9 cellular contexts compared by ENCODE assay signal in the genomic region with DNA sequence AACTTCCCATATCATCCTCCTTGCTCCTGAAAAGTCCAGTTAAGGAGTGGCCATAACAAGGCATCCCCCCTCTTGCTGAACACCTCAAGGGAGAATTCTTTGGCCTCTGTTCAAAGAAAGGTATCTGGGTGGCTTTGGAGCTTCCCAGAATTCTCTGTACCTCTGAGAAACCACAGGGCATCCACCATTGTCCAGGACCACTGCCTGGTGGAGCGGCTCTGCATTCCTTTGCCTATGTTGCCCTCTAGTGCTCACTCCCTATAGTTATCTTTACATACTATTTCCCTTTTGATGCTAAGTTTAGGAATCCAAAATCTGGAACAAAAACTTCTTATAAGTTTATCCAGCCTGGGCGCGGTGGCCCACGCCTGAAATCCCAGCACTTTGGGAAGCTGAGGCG. TPM values are rescaled to one million over a fixed set of nuclear protein-coding genes. Genes with fewer than 3 reads are reported as not detected.
DNase-seq lines count a peak whose midpoint lies in the region; ATAC-seq and TF ChIP-seq lines count a peak whose summit lies in the region.
"Had no signal": no experiment of that assay in that cellular context is flagged by ENCODE, and none has a peak within 500 bp of the region (broad histone marks: within the 10 kb centered on the region; RNA-seq: fewer than 3 reads in every experiment).

No MANE protein-coding gene starts in this region.

- H3K27me3 ChIP-seq in esophagus muscularis mucosa (no peaks in the 10 kb centered on the region), neuronal stem cell (ENCODE audit: control insufficient read depth in 3 of 3, insufficient read depth in 3 of 3, low read depth in 1 of 3, low read length in 3 of 3) (no peaks in the 10 kb centered on the region)

- TF ChIP-seq POLR2A in esophagus muscularis mucosa (IDR thresholded peaks at IDR 0.05; ENCODE audit: low read depth), result no peak

- H2AK5ac ChIP-seq in neuronal stem cell (ENCODE audit: low read depth, low read length), result no peak overlapping the region

- no peaks in the 10 kb centered on the region for H3K9me3 Mint-ChIP-seq in activated CD4-positive, alpha-beta memory T cell treated with anti-CD3 and anti-CD28 coated beads for 36 hours
- no peaks in the 10 kb centered on the region for H3K9me3 Mint-ChIP-seq in activated CD4-positive, alpha-beta memory T cell treated with anti-CD3 and anti-CD28 coated beads, Interleukin-2, amount 10 ng/mL, durations not matched to agents 7 days and 5 days
- H3K9me3 Mint-ChIP-seq: activated naive CD4-positive, alpha-beta T cell treated with anti-CD3 and anti-CD28 coated beads, Interleukin-2, amount 50 U/mL, for 24 hours had no signal

- H2BK5ac ChIP-seq in neuronal stem cell (ENCODE audit: low read length), result no peak overlapping the region

- no peak for TF ChIP-seq EP300 in esophagus muscularis mucosa (IDR thresholded peaks at IDR 0.05)

- H4K8ac ChIP-seq in neuronal stem cell (ENCODE audit: low read depth, low read length), result no peak overlapping the region

- no peak overlapping the region for H3K4me3 ChIP-seq in esophagus muscularis mucosa
- H3K4me3 ChIP-seq in neuronal stem cell (ENCODE audit: low read length in 2 of 2), result no peak overlapping the region

- no peak overlapping the region for H3K23ac ChIP-seq in neuronal stem cell (ENCODE audit: low read depth, low read length, poor library complexity)

- H2AFZ ChIP-seq in neuronal stem cell (ENCODE audit: low read length), result peak overlapping the region; percentile 5

- DNase-seq in activated CD4-positive, alpha-beta memory T cell treated with anti-CD3 and anti-CD28 coated beads for 36 hours, result peak; percentile 11
- no peak for DNase-seq in activated CD4-positive, alpha-beta memory T cell treated with anti-CD3 and anti-CD28 coated beads, Interleukin-2, amount 10 ng/mL, durations not matched to agents 7 days and 5 days
- DNase-seq in LHCN-M2 (ENCODE audit: low read depth), result peak; percentile 45
- peak; percentile 74 for DNase-seq in RKO (ENCODE audit: low spot score)
- DNase-seq in esophagus muscularis mucosa (ENCODE audit: extremely low spot score), result no peak
- peak; percentile 57 for DNase-seq in neuronal stem cell (ENCODE audit: low spot score)

- H3K14ac ChIP-seq in neuronal stem cell (ENCODE audit: low read length), result no peak overlapping the region

- H3K4me1 Mint-ChIP-seq in activated CD4-positive, alpha-beta memory T cell treated with anti-CD3 and anti-CD28 coated beads for 36 hours (ENCODE audit: low read depth), result no peaks in the 10 kb centered on the region
- H3K4me1 Mint-ChIP-seq in activated CD4-positive, alpha-beta memory T cell treated with anti-CD3 and anti-CD28 coated beads, Interleukin-2, amount 10 ng/mL, durations not matched to agents 7 days and 5 days, result peaks cover 3% of the 10 kb centered on the region
- H3K4me1 Mint-ChIP-seq: activated naive CD4-positive, alpha-beta T cell treated with anti-CD3 and anti-CD28 coated beads, Interleukin-2, amount 50 U/mL, for 24 hours had no signal

- no peak overlapping the region for H3K4me2 ChIP-seq in neuronal stem cell (ENCODE audit: insufficient read depth, low read length, poor library complexity, severe bottlenecking)

- H3K36me3 ChIP-seq in esophagus muscularis mucosa (no peaks in the 10 kb centered on the region), neuronal stem cell (replicated peaks in 1 of 2; ENCODE audit: control insufficient read depth in 2 of 2, insufficient read depth in 2 of 2, low read length in 2 of 2) (no peaks in the 10 kb centered on the region)

- H3K27ac ChIP-seq in esophagus muscularis mucosa (replicated peaks in 1 of 4), result no peak overlapping the region
- H3K27ac ChIP-seq in neuronal stem cell (replicated peaks; ENCODE audit: low read length), result no peak overlapping the region

- H3K18ac ChIP-seq in neuronal stem cell (ENCODE audit: low read length), result no peak overlapping the region

- no peak overlapping the region for H2BK12ac ChIP-seq in neuronal stem cell (ENCODE audit: low read length)

- H3K27me3 Mint-ChIP-seq in activated CD4-positive, alpha-beta memory T cell treated with anti-CD3 and anti-CD28 coated beads for 36 hours, result no peaks in the 10 kb centered on the region
- peaks cover 2% of the 10 kb centered on the region for H3K27me3 Mint-ChIP-seq in activated CD4-positive, alpha-beta memory T cell treated with anti-CD3 and anti-CD28 coated beads, Interleukin-2, amount 10 ng/mL, durations not matched to agents 7 days and 5 days

- H3K36me3 Mint-ChIP-seq in activated CD4-positive, alpha-beta memory T cell treated with anti-CD3 and anti-CD28 coated beads for 36 hours, result no peaks in the 10 kb centered on the region
- no peaks in the 10 kb centered on the region for H3K36me3 Mint-ChIP-seq in activated CD4-positive, alpha-beta memory T cell treated with anti-CD3 and anti-CD28 coated beads, Interleukin-2, amount 10 ng/mL, durations not matched to agents 7 days and 5 days (ENCODE audit: low read depth)
- H3K36me3 Mint-ChIP-seq: activated naive CD4-positive, alpha-beta T cell treated with anti-CD3 and anti-CD28 coated beads, Interleukin-2, amount 50 U/mL, for 24 hours had no signal

- H3K9me3 ChIP-seq in esophagus muscularis mucosa (no peaks in the 10 kb centered on the region), neuronal stem cell (replicated peaks in 1 of 2; ENCODE audit: control insufficient read depth in 2 of 2, insufficient read depth in 1 of 2, low read depth in 1 of 2, low read length in 2 of 2) (no peaks in the 10 kb centered on the region)

- intact Hi-C loops in activated CD4-positive, alpha-beta memory T cell treated with anti-CD3 and anti-CD28 coated beads for 36 hours (cut with micrococcal nuclease), result loop anchor here (1.0 kb wide), 1 partner anchor 831 kb away; no protein-coding TSS in a partner anchor
- intact Hi-C loops in esophagus muscularis mucosa (cut with DNase I), result loop anchor here (5.0 kb wide), 1 partner anchor 830 kb away; no protein-coding TSS in a partner anchor

- ATAC-seq in HG03135 (IDR thresholded peaks at IDR 0.05; ENCODE audit: unreplicated experiment), result no peak
- ATAC-seq in GM18517 (IDR thresholded peaks at IDR 0.05; ENCODE audit: unreplicated experiment), result no peak

- no peak overlapping the region for H4K91ac ChIP-seq in neuronal stem cell (ENCODE audit: low read depth, low read length, poor library complexity)

- TF ChIP-seq CTCF in esophagus muscularis mucosa (IDR thresholded peaks at IDR 0.05), result peak; percentile 32 to 46 (median 36)

- no peak overlapping the region for H3K27ac Mint-ChIP-seq in activated CD4-positive, alpha-beta memory T cell treated with anti-CD3 and anti-CD28 coated beads for 36 hours
- no peak overlapping the region for H3K27ac Mint-ChIP-seq in activated CD4-positive, alpha-beta memory T cell treated with anti-CD3 and anti-CD28 coated beads, Interleukin-2, amount 10 ng/mL, durations not matched to agents 7 days and 5 days
- H3K27ac Mint-ChIP-seq: activated naive CD4-positive, alpha-beta T cell treated with anti-CD3 and anti-CD28 coated beads, Interleukin-2, amount 50 U/mL, for 24 hours had no signal

- 13% methylated on average over 5 of the region's 5 CpGs for WGBS in esophagus muscularis mucosa
- WGBS in neuronal stem cell (ENCODE audit: extremely low coverage in 2 of 2, insufficient read length in 2 of 2, insufficient replicate concordance in 1 of 2), 2 donors, result no CpG with 5 or more reads among the region's 5 CpGs

- no peak overlapping the region for H2BK120ac ChIP-seq in neuronal stem cell (ENCODE audit: low read depth, low read length)

- no peak overlapping the region for H3K9ac ChIP-seq in neuronal stem cell (ENCODE audit: low read depth, low read length, poor library complexity)

- POLR2A ChIA-PET in activated CD4-positive, alpha-beta memory T cell treated with anti-CD3 and anti-CD28 coated beads for 36 hours (lab: Charles Lee), result no interaction called here
- POLR2A ChIA-PET in activated CD4-positive, alpha-beta memory T cell treated with anti-CD3 and anti-CD28 coated beads, Interleukin-2, amount 10 ng/mL, durations not matched to agents 7 days and 5 days (lab: Charles Lee), result no interaction called here

- H2BK15ac ChIP-seq in neuronal stem cell (ENCODE audit: low read length), result no peak overlapping the region

- H3K79me1 ChIP-seq in neuronal stem cell (ENCODE audit: low read depth, low read length), result no peaks in the 10 kb centered on the region

- no peak overlapping the region for H3K4ac ChIP-seq in neuronal stem cell (ENCODE audit: low read length)

- CTCF ChIA-PET in activated CD4-positive, alpha-beta memory T cell treated with anti-CD3 and anti-CD28 coated beads for 36 hours (lab: Charles Lee), result interaction anchor here (0.7 to 3.0 kb wide), 3 partner anchors 8 to 831 kb away, joined by 3 to 28 read pairs (median 4); no protein-coding TSS in a partner anchor
- CTCF ChIA-PET in activated CD4-positive, alpha-beta memory T cell treated with anti-CD3 and anti-CD28 coated beads, Interleukin-2, amount 10 ng/mL, durations not matched to agents 7 days and 5 days (lab: Charles Lee), result interaction anchor here (2.0 kb wide), 1 partner anchor 831 kb away, joined by 8 read pairs; no protein-coding TSS in a partner anchor

- H3K4me3 Mint-ChIP-seq in activated CD4-positive, alpha-beta memory T cell treated with anti-CD3 and anti-CD28 coated beads for 36 hours, result no peak overlapping the region
- no peak overlapping the region for H3K4me3 Mint-ChIP-seq in activated CD4-positive, alpha-beta memory T cell treated with anti-CD3 and anti-CD28 coated beads, Interleukin-2, amount 10 ng/mL, durations not matched to agents 7 days and 5 days
- H3K4me3 Mint-ChIP-seq: activated naive CD4-positive, alpha-beta T cell treated with anti-CD3 and anti-CD28 coated beads, Interleukin-2, amount 50 U/mL, for 24 hours had no signal

- H3K4me1 ChIP-seq in esophagus muscularis mucosa, result no peaks in the 10 kb centered on the region
- H3K4me1 ChIP-seq in neuronal stem cell (ENCODE audit: control insufficient read depth in 2 of 2, insufficient read depth in 1 of 2, low read depth in 1 of 2, low read length in 2 of 2), result no peaks in the 10 kb centered on the region

RNA-seq across cellular contexts. Expression of gene CHD9NB, which starts 30.3 kb away (rescaled TPM):
- under 1 TPM in 1 of 2 experiments, not detected in 1; 0.12 TPM for total RNA-seq in activated CD4-positive, alpha-beta memory T cell treated with anti-CD3 and anti-CD28 coated beads for 36 hours
- total RNA-seq in activated CD4-positive, alpha-beta memory T cell treated with anti-CD3 and anti-CD28 coated beads, Interleukin-2, amount 10 ng/mL, durations not matched to agents 7 days and 5 days, result under 1 TPM; 0.28 to 0.33 TPM
- total RNA-seq in LHCN-M2 (2014; rRNA removed) (1.7 and 1.8 TPM in 2 replicates), esophagus muscularis mucosa (1 to 10 TPM in 1 of 4 donors, under 1 TPM in 3; 0.19 to 1.2 (median 0.42) TPM)
- polyA plus RNA-seq in LHCN-M2 (2012), result 2.4 TPM
- polyA plus RNA-seq in neuronal stem cell (2013, experiment 1 of 2), result 4.2 TPM
- 4.1 TPM for polyA plus RNA-seq in neuronal stem cell (2013, experiment 2 of 2)

RNA-seq across cellular contexts. Expression of gene CHD9, which starts 32.4 kb away (rescaled TPM):
- total RNA-seq in activated CD4-positive, alpha-beta memory T cell treated with anti-CD3 and anti-CD28 coated beads for 36 hours, result 10 to 100 TPM; 15.0 to 15.5 TPM
- 10 to 100 TPM; 21.6 to 23.8 TPM for total RNA-seq in activated CD4-positive, alpha-beta memory T cell treated with anti-CD3 and anti-CD28 coated beads, Interleukin-2, amount 10 ng/mL, durations not matched to agents 7 days and 5 days
- total RNA-seq in LHCN-M2 (2014; rRNA removed) (39.8 and 41.4 TPM in 2 replicates), esophagus muscularis mucosa (10 to 100 TPM; 45.2 to 64.0 (median 49.5) TPM)
- polyA plus RNA-seq in LHCN-M2 (2012), result 5.9 TPM
- 40.5 TPM for polyA plus RNA-seq in neuronal stem cell (2013, experiment 1 of 2)
- polyA plus RNA-seq in neuronal stem cell (2013, experiment 2 of 2), result 38.6 TPM

Comparison
In these comparisons a context has a peak if more than half of its experiments do, and no peak if none do; other contexts are left out.
1. DNase-seq: peak in activated CD4-positive, alpha-beta memory T cell treated with anti-CD3 and anti-CD28 coated beads for 36 hours (single experiment), LHCN-M2 (single experiment), RKO (single experiment) and neuronal stem cell (single experiment); none in activated CD4-positive, alpha-beta memory T cell treated with anti-CD3 and anti-CD28 coated beads, Interleukin-2, amount 10 ng/mL, durations not matched to agents 7 days and 5 days (single experiment) and esophagus muscularis mucosa (single experiment).